ENCODE assay signal across 1 cellular context in the genomic region with DNA sequence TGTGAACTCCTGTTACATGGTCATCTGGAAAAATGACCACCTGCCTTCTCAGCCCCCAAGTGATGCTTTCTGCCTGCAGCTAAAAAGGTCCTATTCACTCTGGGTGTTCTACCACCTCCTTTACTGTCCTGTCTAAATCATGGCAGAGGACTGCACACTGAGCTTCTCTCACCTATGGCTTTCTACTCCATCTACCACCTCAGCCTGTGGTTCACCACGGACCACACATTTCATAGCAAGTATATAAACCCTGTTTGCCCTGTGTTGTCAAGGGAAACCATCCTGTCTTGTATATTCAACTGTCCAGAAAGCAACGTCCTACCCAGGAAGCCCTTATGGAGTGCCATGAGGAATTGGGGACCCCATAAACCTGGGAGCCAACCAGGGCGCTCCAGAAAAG.
TF ChIP-seq lines count a peak whose summit lies in the region.

No MANE protein-coding gene starts in this region.

TF ChIP-seq in GM23338, 12 proteins besides CTCF, POLR2A, EP300 and RAD21 (continued from another document):
- TF ChIP-seq ZNF462 (CRISPR knock-in tag; IDR thresholded peaks at IDR 0.05) (no peak), ZNF114 (CRISPR knock-in tag; IDR thresholded peaks at IDR 0.05) (no peak), EZH2 (IDR thresholded peaks at IDR 0.05; ENCODE audit: low read depth, unreplicated experiment) (no peak), POLR2AphosphoS5 (IDR thresholded peaks at IDR 0.05; ENCODE audit: low read depth) (no peak)
- TF ChIP-seq, protein P1, sequence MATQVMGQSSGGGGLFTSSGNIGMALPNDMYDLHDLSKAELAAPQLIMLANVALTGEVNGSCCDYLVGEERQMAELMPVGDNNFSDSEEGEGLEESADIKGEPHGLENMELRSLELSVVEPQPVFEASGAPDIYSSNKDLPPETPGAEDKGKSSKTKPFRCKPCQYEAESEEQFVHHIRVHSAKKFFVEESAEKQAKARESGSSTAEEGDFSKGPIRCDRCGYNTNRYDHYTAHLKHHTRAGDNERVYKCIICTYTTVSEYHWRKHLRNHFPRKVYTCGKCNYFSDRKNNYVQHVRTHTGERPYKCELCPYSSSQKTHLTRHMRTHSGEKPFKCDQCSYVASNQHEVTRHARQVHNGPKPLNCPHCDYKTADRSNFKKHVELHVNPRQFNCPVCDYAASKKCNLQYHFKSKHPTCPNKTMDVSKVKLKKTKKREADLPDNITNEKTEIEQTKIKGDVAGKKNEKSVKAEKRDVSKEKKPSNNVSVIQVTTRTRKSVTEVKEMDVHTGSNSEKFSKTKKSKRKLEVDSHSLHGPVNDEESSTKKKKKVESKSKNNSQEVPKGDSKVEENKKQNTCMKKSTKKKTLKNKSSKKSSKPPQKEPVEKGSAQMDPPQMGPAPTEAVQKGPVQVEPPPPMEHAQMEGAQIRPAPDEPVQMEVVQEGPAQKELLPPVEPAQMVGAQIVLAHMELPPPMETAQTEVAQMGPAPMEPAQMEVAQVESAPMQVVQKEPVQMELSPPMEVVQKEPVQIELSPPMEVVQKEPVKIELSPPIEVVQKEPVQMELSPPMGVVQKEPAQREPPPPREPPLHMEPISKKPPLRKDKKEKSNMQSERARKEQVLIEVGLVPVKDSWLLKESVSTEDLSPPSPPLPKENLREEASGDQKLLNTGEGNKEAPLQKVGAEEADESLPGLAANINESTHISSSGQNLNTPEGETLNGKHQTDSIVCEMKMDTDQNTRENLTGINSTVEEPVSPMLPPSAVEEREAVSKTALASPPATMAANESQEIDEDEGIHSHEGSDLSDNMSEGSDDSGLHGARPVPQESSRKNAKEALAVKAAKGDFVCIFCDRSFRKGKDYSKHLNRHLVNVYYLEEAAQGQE (IDR thresholded peaks at IDR 0.05; ENCODE audit: unreplicated experiment): no peak
